Comparison of ENCODE assay signal across 27 cellular contexts in genomic region chr14:56782701-56783100, GRCh38. TPM values are rescaled to one million over a fixed set of nuclear protein-coding genes. Genes with fewer than 3 reads are reported as not detected.
"Had no signal": no experiment of that assay in that cellular context is flagged by ENCODE, and none has a peak within 500 bp of the region (broad histone marks: within the 10 kb centered on the region; RNA-seq: fewer than 3 reads in every experiment).

No MANE protein-coding gene starts in this region.

- ATAC-seq: activated CD8-positive, alpha-beta memory T cell treated with anti-CD3 and anti-CD28 coated beads, Interleukin-2, amount 10 ng/mL, durations not matched to agents 7 days and 5 days; body of pancreas; T-helper 17 cell; WTC11 had no signal

- H3K4me3 ChIP-seq: body of pancreas, Peyer's patch had no signal

- H3K9me3 ChIP-seq: body of pancreas, Peyer's patch had no signal

- H3K36me3 ChIP-seq: Peyer's patch had no signal

- H3K27ac Mint-ChIP-seq: activated CD4-positive, alpha-beta T cell treated with anti-CD3 and anti-CD28 coated beads, Interleukin-2, amount 10 ng/mL, durations not matched to agents 24 days and 14 days; activated CD8-positive, alpha-beta memory T cell treated with anti-CD3 and anti-CD28 coated beads, Interleukin-2, amount 10 ng/mL, durations not matched to agents 7 days and 5 days; activated naive CD4-positive, alpha-beta T cell treated with anti-CD3 and anti-CD28 coated beads, Interleukin-2, amount 50 U/mL, for 24 hours; activated T-cell treated with anti-CD3 and anti-CD28 coated beads, Interleukin-2, amount 50 U/mL, for 24 hours; activated T-helper 1 cell treated with anti-CD3 and anti-CD28 coated beads, Interleukin-12 subunit alpha, Interleukin-12 subunit beta, Interleukin-2, Interleukin-4 antibody, amounts not matched to agents 30 ng/mL and 10 ng/mL and 1 ng/mL, durations not matched to agents 14 hours and 24 hours and 36 hours; T-helper 17 cell; WTC11 had no signal

- H3K36me3 Mint-ChIP-seq: activated CD8-positive, alpha-beta memory T cell treated with anti-CD3 and anti-CD28 coated beads, Interleukin-2, amount 10 ng/mL, durations not matched to agents 7 days and 5 days; activated naive CD4-positive, alpha-beta T cell treated with anti-CD3 and anti-CD28 coated beads, Interleukin-2, amount 50 U/mL, for 24 hours; WTC11 had no signal

- H3K27ac ChIP-seq: body of pancreas, Peyer's patch, RWPE1 had no signal

- H3K4me1 ChIP-seq: body of pancreas, Peyer's patch had no signal

- DNase-seq: activated CD4-positive, alpha-beta T cell treated with anti-CD3 and anti-CD28 coated beads, Interleukin-2, amount 10 ng/mL, durations not matched to agents 24 days and 14 days; activated CD4-positive, alpha-beta T cell treated with anti-CD3 and anti-CD28 coated beads, Interleukin-2, amount 50 U/mL, for 48 hours; activated CD4-positive, CD25-positive, alpha-beta regulatory T cell treated with anti-CD3 and anti-CD28 coated beads, Interleukin-2, amount 50 U/mL, for 72 hours; activated CD8-positive, alpha-beta memory T cell treated with anti-CD3 and anti-CD28 coated beads, Interleukin-2, amount 10 ng/mL, durations not matched to agents 7 days and 5 days; activated effector memory CD4-positive, alpha-beta T cell treated with Interleukin-2 at 50 U/mL for 16 hours; activated naive CD4-positive, alpha-beta T cell; activated T-cell treated with anti-CD3 and anti-CD28 coated beads, Interleukin-2, amount 50 U/mL, for 24 hours; aorta; body of pancreas; Kasumi-1; KBM-7; NCI-H1092; NCI-H1417; NCI-H1930; NCI-H2171; NCI-H226; NCI-H526; Peyer's patch; SHP77 treated with DMSO at 0.1 percent for 48 hours; T-helper 17 cell; T-helper 9 cell had no signal

- H3K27me3 ChIP-seq: body of pancreas, Peyer's patch had no signal

- H3K4me3 Mint-ChIP-seq: activated CD4-positive, alpha-beta T cell treated with anti-CD3 and anti-CD28 coated beads, Interleukin-2, amount 10 ng/mL, durations not matched to agents 24 days and 14 days; activated CD8-positive, alpha-beta memory T cell treated with anti-CD3 and anti-CD28 coated beads, Interleukin-2, amount 10 ng/mL, durations not matched to agents 7 days and 5 days; activated naive CD4-positive, alpha-beta T cell treated with anti-CD3 and anti-CD28 coated beads, Interleukin-2, amount 50 U/mL, for 24 hours; activated T-cell treated with anti-CD3 and anti-CD28 coated beads, Interleukin-2, amount 50 U/mL, for 24 hours; activated T-helper 1 cell treated with anti-CD3 and anti-CD28 coated beads, Interleukin-12 subunit alpha, Interleukin-12 subunit beta, Interleukin-2, Interleukin-4 antibody, amounts not matched to agents 30 ng/mL and 10 ng/mL and 1 ng/mL, durations not matched to agents 14 hours and 24 hours and 36 hours; central memory CD8-positive, alpha-beta T cell; T-helper 17 cell; WTC11 had no signal

- H3K9me3 Mint-ChIP-seq: activated CD4-positive, alpha-beta T cell treated with anti-CD3 and anti-CD28 coated beads, Interleukin-2, amount 10 ng/mL, durations not matched to agents 24 days and 14 days; activated naive CD4-positive, alpha-beta T cell treated with anti-CD3 and anti-CD28 coated beads, Interleukin-2, amount 50 U/mL, for 24 hours; activated T-cell treated with anti-CD3 and anti-CD28 coated beads, Interleukin-2, amount 50 U/mL, for 24 hours; activated T-helper 1 cell treated with anti-CD3 and anti-CD28 coated beads, Interleukin-12 subunit alpha, Interleukin-12 subunit beta, Interleukin-2, Interleukin-4 antibody, amounts not matched to agents 30 ng/mL and 10 ng/mL and 1 ng/mL, durations not matched to agents 14 hours and 24 hours and 36 hours; central memory CD8-positive, alpha-beta T cell; WTC11 had no signal

- H3K4me1 Mint-ChIP-seq: activated CD4-positive, alpha-beta T cell treated with anti-CD3 and anti-CD28 coated beads, Interleukin-2, amount 10 ng/mL, durations not matched to agents 24 days and 14 days; activated CD8-positive, alpha-beta memory T cell treated with anti-CD3 and anti-CD28 coated beads, Interleukin-2, amount 10 ng/mL, durations not matched to agents 7 days and 5 days; activated naive CD4-positive, alpha-beta T cell treated with anti-CD3 and anti-CD28 coated beads, Interleukin-2, amount 50 U/mL, for 24 hours; central memory CD8-positive, alpha-beta T cell; T-helper 17 cell; WTC11 had no signal

RNA-seq across cellular contexts. Expression of gene OTX2, which starts 27.6 kb away (rescaled TPM):
- total RNA-seq: activated CD4-positive, alpha-beta T cell treated with anti-CD3 and anti-CD28 coated beads, Interleukin-2, amount 10 ng/mL, durations not matched to agents 24 days and 14 days; activated CD8-positive, alpha-beta memory T cell treated with anti-CD3 and anti-CD28 coated beads, Interleukin-2, amount 10 ng/mL, durations not matched to agents 7 days and 5 days; activated T-helper 1 cell treated with anti-CD3 and anti-CD28 coated beads, Interleukin-12 subunit alpha, Interleukin-12 subunit beta, Interleukin-2, Interleukin-4 antibody, amounts not matched to agents 30 ng/mL and 10 ng/mL and 1 ng/mL, durations not matched to agents 14 hours and 24 hours and 36 hours; aorta; body of pancreas; NCI-H460; Peyer's patch; T-helper 17 cell had no signal
